In the genomic region with DNA sequence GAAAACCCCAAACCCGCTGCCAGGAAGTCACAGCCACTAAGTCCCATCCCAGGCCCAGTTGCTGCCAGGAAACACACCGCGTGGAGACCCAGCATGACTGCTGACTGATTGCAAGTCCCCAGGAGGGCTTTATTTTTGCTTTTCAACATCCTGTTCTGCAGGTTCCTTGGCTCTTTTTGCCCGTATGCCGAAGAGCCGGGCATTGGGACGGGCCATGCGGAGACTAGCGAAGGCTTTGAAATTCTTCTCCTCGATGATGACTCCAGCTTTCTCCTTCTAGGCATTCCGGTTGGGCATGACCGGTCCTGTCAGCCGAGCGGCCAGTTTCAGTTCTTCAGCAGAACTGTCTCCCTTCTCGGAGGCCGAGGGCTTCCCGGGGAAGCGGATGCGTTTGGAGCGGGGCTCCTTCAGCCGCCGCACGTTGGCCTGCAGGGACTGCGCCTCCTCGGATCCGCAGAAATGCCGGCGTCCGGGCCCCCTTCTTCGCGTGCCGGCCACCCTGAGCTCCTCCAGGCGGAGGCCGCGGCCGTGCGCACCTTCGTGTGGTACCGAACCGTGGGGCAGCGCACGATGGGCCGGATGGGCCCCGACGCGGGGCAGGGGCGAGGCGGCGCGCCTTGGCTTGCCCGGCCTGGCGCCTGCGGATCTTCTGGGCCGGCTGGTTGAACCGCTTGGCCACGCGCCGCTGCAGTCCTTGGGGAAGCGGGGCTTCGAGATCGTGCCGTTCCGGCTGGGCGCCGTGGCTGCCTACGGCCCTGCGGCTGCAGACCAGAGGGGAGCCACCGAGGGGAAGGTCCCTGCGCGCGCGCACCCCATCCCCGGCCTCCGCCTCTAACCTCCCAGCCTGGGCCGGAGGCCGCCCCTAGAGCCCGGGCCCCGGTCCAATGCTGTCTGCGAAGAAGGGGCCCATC, we compare ENCODE assay signal across 9 cellular contexts. TPM values are rescaled to one million over a fixed set of nuclear protein-coding genes. Genes with fewer than 3 reads are reported as not detected.
DNase-seq lines count a peak whose midpoint lies in the region; ATAC-seq and TF ChIP-seq lines count a peak whose summit lies in the region.
"Had no signal": no experiment of that assay in that cellular context is flagged by ENCODE, and none has a peak within 500 bp of the region (broad histone marks: within the 10 kb centered on the region; RNA-seq: fewer than 3 reads in every experiment).

No MANE protein-coding gene starts in this region.

- DNase-seq in Right ventricle myocardium superior, result peak; percentile 44
- no peak for DNase-seq in cardiac septum (ENCODE audit: low spot score)
- DNase-seq in dorsolateral prefrontal cortex, result peak in 1 of 10 donors; percentile 42
- DNase-seq in memory B cell (ENCODE audit: low spot score in 2 of 2), result no peak
- peak in 1 of 2 donors; percentile 48 for DNase-seq in aorta
- no peak for DNase-seq in effector CD4-positive, alpha-beta T cell
- DNase-seq in activated effector memory CD4-positive, alpha-beta T cell treated with Interleukin-2 at 50 U/mL for 16 hours, result no peak

- H3K27me3 ChIP-seq in dorsolateral prefrontal cortex, result peaks cover 0 to 26% (median 8%) of the 10 kb centered on the region in 45 donors
- no peaks in the 10 kb centered on the region for H3K27me3 ChIP-seq in aorta (ENCODE audit: control insufficient read depth in 1 of 2, insufficient read depth in 2 of 2, low read length in 1 of 2)

- peak overlapping the region; percentile 3 for H3K4me3 Mint-ChIP-seq in memory B cell

- H3K9me3 Mint-ChIP-seq in memory B cell, result no peaks in the 10 kb centered on the region

- WGBS in aorta, 2 donors, result 3 to 4% methylated on average over 71 to 79 of the region's 79 CpGs

- intact Hi-C loops in Right ventricle myocardium superior (cut with DNase I) (no loop called here), cardiac septum (cut with DNase I) (no loop called here), dorsolateral prefrontal cortex (cut with DNase I) (no loop called here), aorta (cut with DNase I) (no loop called here)

- H3K36me3 ChIP-seq in aorta (ENCODE audit: control insufficient read depth in 1 of 2, insufficient read depth in 2 of 2, low read length in 1 of 2), result no peaks in the 10 kb centered on the region

- no peak overlapping the region for H3K27ac ChIP-seq in dorsolateral prefrontal cortex
- H3K27ac ChIP-seq in aorta (ENCODE audit: low read depth in 1 of 2, low read length in 2 of 2), result no peak overlapping the region
- H3K27ac ChIP-seq: KMS-11 had no signal

- peak; percentile 49 for ATAC-seq in Right ventricle myocardium superior (ENCODE audit: poor library complexity)
- ATAC-seq in memory B cell (ENCODE audit: low read depth), result no peak
- peak; percentile 44 for ATAC-seq in aorta (ENCODE audit: low FRiP score)
- ATAC-seq in HG03432 (IDR thresholded peaks at IDR 0.05; ENCODE audit: unreplicated experiment), result no peak

- no peaks in the 10 kb centered on the region for H3K4me1 ChIP-seq in aorta (ENCODE audit: control insufficient read depth in 1 of 2, insufficient read depth in 2 of 2, low read length in 2 of 2)

- peaks cover 7% of the 10 kb centered on the region for H3K27me3 Mint-ChIP-seq in memory B cell

- no peaks in the 10 kb centered on the region for H3K9me3 ChIP-seq in aorta (ENCODE audit: control insufficient read depth, low read length)

- no peak for TF ChIP-seq CTCF in dorsolateral prefrontal cortex (IDR thresholded peaks at IDR 0.05 in 54 of 56, conservative IDR thresholded peaks at IDR 0.05 in 2 of 56; ENCODE audit: low read depth in 1 of 56, partially characterized antibody in 56 of 56)

- peak overlapping the region in 51 of 59 donors; percentile 2 to 61 (median 39) for H3K4me3 ChIP-seq in dorsolateral prefrontal cortex
- no peak overlapping the region for H3K4me3 ChIP-seq in aorta (ENCODE audit: low read length in 2 of 2)

- H3K4me1 Mint-ChIP-seq in memory B cell, result peaks cover 2% of the 10 kb centered on the region

- H3K36me3 Mint-ChIP-seq in memory B cell, result peaks cover 9% of the 10 kb centered on the region

- no peak overlapping the region for H3K27ac Mint-ChIP-seq in memory B cell

RNA-seq across cellular contexts. Expression of gene ZSCAN5C, which starts 15.2 kb away (rescaled TPM):
- total RNA-seq in Right ventricle myocardium superior, result not detected
- total RNA-seq in cardiac septum, result not detected
- not detected for total RNA-seq in dorsolateral prefrontal cortex
- not detected for total RNA-seq in aorta
- polyA plus RNA-seq in aorta, result not detected

RNA-seq across cellular contexts. Expression of gene ZSCAN5B, which starts 19.7 kb away (rescaled TPM):
- total RNA-seq in Right ventricle myocardium superior (not detected), cardiac septum (not detected), dorsolateral prefrontal cortex (1 to 10 TPM in 2 of 120 experiments, under 1 TPM in 32, not detected in 86; 0.22 to 1.7 (median 0.43) TPM), aorta (not detected)
- not detected for polyA plus RNA-seq in aorta

RNA-seq across cellular contexts. Expression of gene GALP, which starts 41.5 kb away (rescaled TPM):
- total RNA-seq in Right ventricle myocardium superior (not detected), cardiac septum (not detected), dorsolateral prefrontal cortex (not detected), aorta (not detected)
- polyA plus RNA-seq in aorta, result not detected

RNA-seq across cellular contexts. Expression of gene EDDM13, which starts 55.3 kb away (rescaled TPM):
- total RNA-seq in Right ventricle myocardium superior (not detected), cardiac septum (not detected), dorsolateral prefrontal cortex (1 to 10 TPM in 3 of 120 experiments, under 1 TPM in 1, not detected in 116; 0.83 to 1.8 (median 1.4) TPM), aorta (not detected)
- not detected for polyA plus RNA-seq in aorta

Comparison
In these comparisons a context has a peak if more than half of its experiments do, and no peak if none do; other contexts are left out.
1. ATAC-seq: peak in Right ventricle myocardium superior (single experiment) and aorta (single experiment); none in memory B cell (single experiment) and HG03432 (single experiment).
2. H3K4me3 ChIP-seq: peak in dorsolateral prefrontal cortex (51 of 59); none in aorta (0 of 2).